7 cellular contexts compared by ENCODE assay signal in genomic region chr3:138686771-138687221, GRCh38.
DNase-seq lines count a peak whose midpoint lies in the region; ATAC-seq, FAIRE-seq and TF ChIP-seq lines count a peak whose summit lies in the region.

No MANE protein-coding gene starts in this region.

- H3K4me3 ChIP-seq in brain microvascular endothelial cell (ENCODE audit: low read depth, low read length) = no peak overlapping the region

- peak overlapping the region; percentile 80 for H3K27ac Mint-ChIP-seq in stimulated activated effector memory CD8-positive, alpha-beta T cell treated with anti-CD3 and anti-CD28 coated beads, Interleukin-12 subunit alpha, Interleukin-12 subunit beta, amount 100 ng/mL, for 72 hours
- H3K27ac Mint-ChIP-seq in endothelial cell (ENCODE audit: unreplicated experiment) = no peak overlapping the region

- peak overlapping the region; percentile 9 for H3K4me3 Mint-ChIP-seq in stimulated activated effector memory CD8-positive, alpha-beta T cell treated with anti-CD3 and anti-CD28 coated beads, Interleukin-12 subunit alpha, Interleukin-12 subunit beta, amount 100 ng/mL, for 72 hours
- no peak overlapping the region for H3K4me3 Mint-ChIP-seq in endothelial cell (ENCODE audit: unreplicated experiment)

- H3K36me3 Mint-ChIP-seq in stimulated activated effector memory CD8-positive, alpha-beta T cell treated with anti-CD3 and anti-CD28 coated beads, Interleukin-12 subunit alpha, Interleukin-12 subunit beta, amount 100 ng/mL, for 72 hours = peaks cover 53% of the 10 kb centered on the region
- H3K36me3 Mint-ChIP-seq in endothelial cell (ENCODE audit: low read depth, unreplicated experiment) = peaks cover 3% of the 10 kb centered on the region

- peak overlapping the region; percentile 73 for H3K27ac ChIP-seq in brain microvascular endothelial cell

- H3K27me3 Mint-ChIP-seq in endothelial cell (ENCODE audit: unreplicated experiment) = no peaks in the 10 kb centered on the region

- TF ChIP-seq CTCF in GM13976 (IDR thresholded peaks at IDR 0.05; ENCODE audit: borderline replicate concordance, control extremely low read depth, extremely low read depth, insufficient read depth, missing control alignments) (no peak), brain microvascular endothelial cell (IDR thresholded peaks at IDR 0.05; ENCODE audit: low read depth, low read length, missing control alignments) (no peak), endothelial cell (IDR thresholded peaks at IDR 0.05; ENCODE audit: unreplicated experiment) (no peak)

- no peaks in the 10 kb centered on the region for H3K36me3 ChIP-seq in brain microvascular endothelial cell (replicated peaks)

- no peaks in the 10 kb centered on the region for H3K27me3 ChIP-seq in brain microvascular endothelial cell (replicated peaks)

- ATAC-seq in GM21526 (IDR thresholded peaks at IDR 0.05; ENCODE audit: low FRiP score, unreplicated experiment) = peak; percentile 98
- peak; percentile 97 for ATAC-seq in stimulated activated effector memory CD8-positive, alpha-beta T cell treated with anti-CD3 and anti-CD28 coated beads, Interleukin-12 subunit alpha, Interleukin-12 subunit beta, amount 100 ng/mL, for 72 hours

- FAIRE-seq in frontal cortex (lab: Jason Lieb, UNC) = no peak

- DNase-seq in GM13976 (ENCODE audit: low spot score) = peak; percentile 54
- peak; percentile 58 for DNase-seq in HT-29 (ENCODE audit: low spot score)
- peak; percentile 80 for DNase-seq in brain microvascular endothelial cell
- DNase-seq in stimulated activated effector memory CD8-positive, alpha-beta T cell treated with anti-CD3 and anti-CD28 coated beads, Interleukin-12 subunit alpha, Interleukin-12 subunit beta, amount 100 ng/mL, for 72 hours (ENCODE audit: low spot score in 2 of 2) = no peak
- no peak for DNase-seq in frontal cortex (ENCODE audit: low spot score in 2 of 2)
- no peak for DNase-seq in endothelial cell (ENCODE audit: low spot score)

- H3K9me3 Mint-ChIP-seq in stimulated activated effector memory CD8-positive, alpha-beta T cell treated with anti-CD3 and anti-CD28 coated beads, Interleukin-12 subunit alpha, Interleukin-12 subunit beta, amount 100 ng/mL, for 72 hours = no peaks in the 10 kb centered on the region
- H3K9me3 Mint-ChIP-seq in endothelial cell (ENCODE audit: unreplicated experiment) = no peaks in the 10 kb centered on the region

- peaks cover 11% of the 10 kb centered on the region for H3K4me1 Mint-ChIP-seq in stimulated activated effector memory CD8-positive, alpha-beta T cell treated with anti-CD3 and anti-CD28 coated beads, Interleukin-12 subunit alpha, Interleukin-12 subunit beta, amount 100 ng/mL, for 72 hours
- H3K4me1 Mint-ChIP-seq in endothelial cell (ENCODE audit: unreplicated experiment) = no peaks in the 10 kb centered on the region

- in situ Hi-C loops in GM13976 (cut with MboI; ENCODE audit: low sequenced_read_pairs, unreplicated experiment) = loop anchor here (10.0 kb wide), 1 partner anchor 92 kb away; the partner anchor contains the start of gene CEP70
- in situ Hi-C loops in brain microvascular endothelial cell (cut with HindIII; ENCODE audit: low pct_ligation_motif_present, low sequenced_read_pairs) = loop anchor here (25.0 kb wide), 1 partner anchor 226 kb away; no protein-coding TSS in a partner anchor

Comparison
In these comparisons a context has a peak if more than half of its experiments do, and no peak if none do; other contexts are left out.
1. DNase-seq: peak in GM13976 (single experiment), HT-29 (single experiment) and brain microvascular endothelial cell (single experiment); none in stimulated activated effector memory CD8-positive, alpha-beta T cell treated with anti-CD3 and anti-CD28 coated beads, Interleukin-12 subunit alpha, Interleukin-12 subunit beta, amount 100 ng/mL, for 72 hours (0 of 2), frontal cortex (0 of 2) and endothelial cell (single experiment).